ENCODE assay signal across 26 cellular contexts in the genomic region with DNA sequence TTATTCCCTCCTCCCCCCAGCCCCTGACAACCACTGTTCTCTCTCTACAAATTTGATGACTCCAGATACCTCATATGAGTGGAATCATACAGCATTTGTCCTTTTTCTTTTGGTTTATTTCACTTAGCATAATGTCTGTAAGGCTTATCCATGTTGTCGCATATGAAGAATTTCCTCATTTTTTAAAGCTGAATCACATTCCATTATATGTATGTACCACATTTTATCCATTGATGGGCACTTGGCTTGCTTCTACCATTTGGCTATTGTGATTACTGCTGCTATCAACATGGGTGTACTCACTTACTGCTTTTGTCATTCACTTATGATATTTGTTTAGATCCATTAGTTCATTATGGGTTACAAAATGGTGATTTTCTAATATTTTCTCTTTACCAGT.
DNase-seq lines count a peak whose midpoint lies in the region; ATAC-seq, FAIRE-seq and TF ChIP-seq lines count a peak whose summit lies in the region.
"Had no signal": no experiment of that assay in that cellular context is flagged by ENCODE, and none has a peak within 500 bp of the region (broad histone marks: within the 10 kb centered on the region; RNA-seq: fewer than 3 reads in every experiment).

No MANE protein-coding gene starts in this region.

- no peaks in the 10 kb centered on the region for H3K9me3 ChIP-seq in OCI-LY7 (ENCODE audit: low read length)
- no peaks in the 10 kb centered on the region for H3K9me3 ChIP-seq in SJCRH30 (replicated peaks)
- H3K9me3 ChIP-seq: BE2C had no signal

- H3K4me2 ChIP-seq in OCI-LY7 (ENCODE audit: low read length): no peak overlapping the region
- H3K4me2 ChIP-seq: KMS-11 had no signal

- TF ChIP-seq CTCF in bronchial epithelial cell (IDR thresholded peaks at IDR 0.05; ENCODE audit: insufficient read depth, low read length, severe bottlenecking) (no peak), foreskin fibroblast (IDR thresholded peaks at IDR 0.05; ENCODE audit: low read depth, low read length) (no peak), OCI-LY7 (conservative IDR thresholded peaks at IDR 0.05; ENCODE audit: low read length) (no peak)

- H2AFZ ChIP-seq in OCI-LY7 (ENCODE audit: low read length): no peak overlapping the region

- ATAC-seq in GM18873 (IDR thresholded peaks at IDR 0.05; ENCODE audit: low FRiP score, unreplicated experiment): no peak
- ATAC-seq: HCT116, Panc1 had no signal

- CTCF ChIA-PET in OCI-LY7 (lab: Charles Lee; ENCODE audit: unreplicated experiment): no interaction called here

- intact Hi-C loops in OCI-LY7 (cut with micrococcal nuclease; ENCODE audit: unreplicated experiment): no loop called here

- no TSS peak for BruUV-seq in OCI-LY7 (replicated peaks; lab: Mats Ljungman, UMichigan)

- no peak overlapping the region for H3K27ac ChIP-seq in OCI-LY7 (ENCODE audit: low read depth, low read length, poor library complexity, severe bottlenecking)
- H3K27ac ChIP-seq in SJCRH30: no peak overlapping the region
- H3K27ac ChIP-seq: KMS-11, RWPE1 had no signal

- H3K36me3 ChIP-seq in bronchial epithelial cell (ENCODE audit: control insufficient read depth, insufficient read depth, low read length) (no peaks in the 10 kb centered on the region), OCI-LY7 (ENCODE audit: insufficient read depth, low read length) (no peaks in the 10 kb centered on the region), SJCRH30 (no peaks in the 10 kb centered on the region)
- H3K36me3 ChIP-seq: BE2C had no signal

- DNase-seq in EH (ENCODE audit: low read depth) (peak; percentile 50), LHCN-M2 (ENCODE audit: low read depth) (peak; percentile 30), bronchial epithelial cell (ENCODE audit: low read depth) (peak; percentile 25), foreskin fibroblast (peak; percentile 8 to 21), OCI-LY7 (ENCODE audit: low spot score) (no peak), NCI-H82 (lab: John Stamatoyannopoulos, UW) (no peak), SJCRH30 (no peak)
- DNase-seq: 8988T; ACHN; BE2C; CD8-positive, alpha-beta memory T cell; DMS79 treated with DMSO at 0.1 percent for 48 hours; GOT3; NCI-H1092 treated with DMSO at 0.1 percent for 48 hours; NCI-H1436; NCI-H187; NCI-H2171 treated with DMSO at 0.1 percent for 48 hours; NCI-H524; NCI-H748 treated with DMSO at 0.1 percent for 48 hours; NK-92 treated with Interleukin-12 subunit alpha and Interleukin-12 subunit beta, amount 100 ng/mL, for 24 hours; SHP77 had no signal

- H3K27me3 ChIP-seq in bronchial epithelial cell (ENCODE audit: control insufficient read depth, insufficient read depth, low read length): no peaks in the 10 kb centered on the region
- H3K27me3 ChIP-seq in SJCRH30: no peaks in the 10 kb centered on the region
- H3K27me3 ChIP-seq: BE2C had no signal

- H3K9me2 ChIP-seq in OCI-LY7 (ENCODE audit: insufficient read depth, low read length): no peaks in the 10 kb centered on the region

- no peaks in the 10 kb centered on the region for H3K4me1 ChIP-seq in OCI-LY7 (ENCODE audit: insufficient read depth, low read length, poor library complexity, severe bottlenecking)
- peaks cover 17% of the 10 kb centered on the region for H3K4me1 ChIP-seq in SJCRH30

- H3K4me3 ChIP-seq in bronchial epithelial cell (ENCODE audit: low read depth, low read length) (no peak overlapping the region), foreskin fibroblast (ENCODE audit: low read depth in 1 of 2, low read length in 2 of 2) (no peak overlapping the region), OCI-LY7 (ENCODE audit: low read depth, low read length, poor library complexity, severe bottlenecking) (no peak overlapping the region), SJCRH30 (no peak overlapping the region)

- FAIRE-seq in bronchial epithelial cell (lab: Jason Lieb, UNC): no peak

- no peaks in the 10 kb centered on the region for H3K79me2 ChIP-seq in OCI-LY7 (ENCODE audit: insufficient read depth, low read depth, low read length)

- no peaks in the 10 kb centered on the region for H4K20me1 ChIP-seq in OCI-LY7 (ENCODE audit: insufficient read depth, low read length)

- POLR2A ChIA-PET in OCI-LY7 (lab: Charles Lee): interaction anchor here (0.9 kb wide), 1 partner anchor 81 kb away, joined by 3 read pairs; no protein-coding TSS in a partner anchor

Comparison
In these comparisons a context has a peak if more than half of its experiments do, and no peak if none do; other contexts are left out.
1. DNase-seq: peak in EH (single experiment), LHCN-M2 (single experiment), bronchial epithelial cell (single experiment) and foreskin fibroblast (2 of 2); none in OCI-LY7 (single experiment), NCI-H82 (single experiment) and SJCRH30 (0 of 2).